Comparison of ENCODE assay signal across 10 cellular contexts in genomic region chr2:237278593-237278992, GRCh38.
DNase-seq lines count a peak whose midpoint lies in the region; ATAC-seq and TF ChIP-seq lines count a peak whose summit lies in the region.
"Had no signal": no experiment of that assay in that cellular context is flagged by ENCODE, and none has a peak within 500 bp of the region (broad histone marks: within the 10 kb centered on the region; RNA-seq: fewer than 3 reads in every experiment).

No MANE protein-coding gene starts in this region.

- H3K4me2 ChIP-seq in GM23338: no peak overlapping the region

- H3K4me1 ChIP-seq in GM23338 (ENCODE audit: insufficient read depth) (no peaks in the 10 kb centered on the region), esophagus muscularis mucosa (peaks cover 0 to 48% (median 38%) of the 10 kb centered on the region in 4 donors), thyroid gland (peaks cover 4 to 9% of the 10 kb centered on the region in 2 donors)

- no peak overlapping the region for H3K27ac Mint-ChIP-seq in GM23338

- TF ChIP-seq POLR2A in esophagus muscularis mucosa (IDR thresholded peaks at IDR 0.05; ENCODE audit: low read depth): no peak
- TF ChIP-seq POLR2A in thyroid gland (IDR thresholded peaks at IDR 0.05): no peak

- H3K36me3 Mint-ChIP-seq in GM23338 (ENCODE audit: low read depth): no peaks in the 10 kb centered on the region

- intact Hi-C loops in esophagus muscularis mucosa (cut with DNase I): no loop called here
- intact Hi-C loops in thyroid gland (cut with DNase I): no loop called here

- H2AFZ ChIP-seq in GM23338: peak overlapping the region; percentile 85

- H3K27me3 ChIP-seq in GM23338 (ENCODE audit: insufficient read depth) (no peaks in the 10 kb centered on the region), esophagus muscularis mucosa (no peaks in the 10 kb centered on the region), thyroid gland (no peaks in the 10 kb centered on the region)

- no peak for TF ChIP-seq CTCF in GM23338 (conservative IDR thresholded peaks at IDR 0.05; ENCODE audit: low read depth in 2 of 2)
- no peak for TF ChIP-seq CTCF in esophagus muscularis mucosa (IDR thresholded peaks at IDR 0.05)
- TF ChIP-seq CTCF in thyroid gland (IDR thresholded peaks at IDR 0.05): no peak

- no peaks in the 10 kb centered on the region for H3K79me2 ChIP-seq in GM23338 (replicated peaks; ENCODE audit: insufficient read depth)

- no peaks in the 10 kb centered on the region for H4K20me1 ChIP-seq in GM23338 (replicated peaks; ENCODE audit: insufficient read depth)

- no peaks in the 10 kb centered on the region for H3F3A ChIP-seq in GM23338 (replicated peaks; ENCODE audit: low read depth)

- ATAC-seq in GM23338: no peak
- ATAC-seq in GM21360 (IDR thresholded peaks at IDR 0.05; ENCODE audit: unreplicated experiment): no peak

- H3K4me3 ChIP-seq in GM23338: no peak overlapping the region
- H3K4me3 ChIP-seq in esophagus muscularis mucosa: peak overlapping the region in 1 of 4 donors; percentile 8
- no peak overlapping the region for H3K4me3 ChIP-seq in thyroid gland (replicated peaks in 1 of 3)

- no peak overlapping the region for H3K4me3 Mint-ChIP-seq in GM23338

- no peaks in the 10 kb centered on the region; the same call in 2 of the 3 replicates for H3K9me3 Mint-ChIP-seq in GM23338

- 41% methylated on average over 6 of the region's 6 CpGs for WGBS in esophagus muscularis mucosa
- 72 to 80% methylated on average over 6 of the region's 6 CpGs for WGBS in thyroid gland, 2 donors

- H3K9me2 ChIP-seq in GM23338 (ENCODE audit: insufficient read depth): no peaks in the 10 kb centered on the region

- TF ChIP-seq EP300 in esophagus muscularis mucosa (IDR thresholded peaks at IDR 0.05): no peak

- H3K9me3 ChIP-seq in esophagus muscularis mucosa (no peaks in the 10 kb centered on the region), thyroid gland (no peaks in the 10 kb centered on the region)

- H3K27me3 Mint-ChIP-seq in GM23338 (ENCODE audit: insufficient read depth, low read depth, poor library complexity): no peaks in the 10 kb centered on the region

- H3K27ac ChIP-seq in GM23338 (ENCODE audit: low read depth): no peak overlapping the region
- peak overlapping the region; percentile 61 to 80 (median 78) for H3K27ac ChIP-seq in esophagus muscularis mucosa (replicated peaks in 1 of 4)
- H3K27ac ChIP-seq in thyroid gland: peak overlapping the region in 2 of 3 donors; percentile 36 to 80

- no peak for DNase-seq in GM23338 (ENCODE audit: low spot score)
- DNase-seq in esophagus muscularis mucosa (ENCODE audit: extremely low spot score): no peak
- peak; percentile 37 for DNase-seq in midbrain (lab: John Stamatoyannopoulos, UW)
- DNase-seq in thyroid gland: peak; percentile 26 to 31
- no peak for DNase-seq in activated effector memory CD4-positive, alpha-beta T cell treated with Interleukin-2 at 50 U/mL for 16 hours
- no peak for DNase-seq in stimulated activated naive CD4-positive, alpha-beta T cell treated with Interleukin-2 at 50 U/mL for 16 hours (lab: John Stamatoyannopoulos, UW)
- DNase-seq in MV-4-11 (lab: John Stamatoyannopoulos, UW): no peak
- DNase-seq: COR-L47, T-helper 9 cell had no signal

- no peaks in the 10 kb centered on the region for H3K36me3 ChIP-seq in GM23338 (ENCODE audit: insufficient read depth)
- H3K36me3 ChIP-seq in esophagus muscularis mucosa: no peaks in the 10 kb centered on the region
- H3K36me3 ChIP-seq in thyroid gland: no peaks in the 10 kb centered on the region

- no peaks in the 10 kb centered on the region for H3K4me1 Mint-ChIP-seq in GM23338

TF ChIP-seq in GM23338, 12 proteins besides CTCF, POLR2A, EP300 and RAD21 (continues in another document):
- no peak for TF ChIP-seq EZH2phosphoT487 (IDR thresholded peaks at IDR 0.05; ENCODE audit: unreplicated experiment)
- no peak for TF ChIP-seq JUNB (IDR thresholded peaks at IDR 0.05; ENCODE audit: unreplicated experiment)
- no peak for TF ChIP-seq ZNF462 (CRISPR knock-in tag; IDR thresholded peaks at IDR 0.05)
- TF ChIP-seq REST (IDR thresholded peaks at IDR 0.05; ENCODE audit: unreplicated experiment): no peak
- TF ChIP-seq CREB1 (CRISPR knock-in tag; IDR thresholded peaks at IDR 0.05; ENCODE audit: low read depth): no peak

Comparison
In these comparisons a context has a peak if more than half of its experiments do, and no peak if none do; other contexts are left out.
1. DNase-seq: peak in midbrain (single experiment) and thyroid gland (2 of 2); none in GM23338 (single experiment), esophagus muscularis mucosa (single experiment), activated effector memory CD4-positive, alpha-beta T cell treated with Interleukin-2 at 50 U/mL for 16 hours (single experiment), stimulated activated naive CD4-positive, alpha-beta T cell treated with Interleukin-2 at 50 U/mL for 16 hours (single experiment) and MV-4-11 (single experiment).